18 cellular contexts compared by ENCODE assay signal in genomic region chr1:175841613-175842234, GRCh38.
DNase-seq lines count a peak whose midpoint lies in the region; ATAC-seq lines count a peak whose summit lies in the region.
"Had no signal": no experiment of that assay in that cellular context is flagged by ENCODE, and none has a peak within 500 bp of the region (broad histone marks: within the 10 kb centered on the region; RNA-seq: fewer than 3 reads in every experiment).

No MANE protein-coding gene starts in this region.

- H3K36me3 Mint-ChIP-seq in effector memory CD8-positive, alpha-beta T cell (ENCODE audit: insufficient read depth) = no peaks in the 10 kb centered on the region
- H3K36me3 Mint-ChIP-seq: CD8-positive, alpha-beta T cell had no signal

- ATAC-seq in GM21786 (IDR thresholded peaks at IDR 0.05; ENCODE audit: unreplicated experiment) (no peak), HG02870 (IDR thresholded peaks at IDR 0.05; ENCODE audit: unreplicated experiment) (no peak)
- no peak for ATAC-seq in effector memory CD8-positive, alpha-beta T cell (replicated peaks)
- ATAC-seq: CD8-positive, alpha-beta T cell; left lobe of liver had no signal

- no peaks in the 10 kb centered on the region for H3K9me3 Mint-ChIP-seq in effector memory CD8-positive, alpha-beta T cell
- H3K9me3 Mint-ChIP-seq: CD8-positive, alpha-beta T cell had no signal

- H3K27me3 Mint-ChIP-seq in effector memory CD8-positive, alpha-beta T cell = peaks cover 40 to 52% of the 10 kb centered on the region in 2 donors

- H3K27ac Mint-ChIP-seq in effector memory CD8-positive, alpha-beta T cell = no peak overlapping the region
- H3K27ac Mint-ChIP-seq: activated naive CD4-positive, alpha-beta T cell treated with anti-CD3 and anti-CD28 coated beads for 36 hours; CD8-positive, alpha-beta T cell had no signal

- no peak overlapping the region for H3K4me3 Mint-ChIP-seq in effector memory CD8-positive, alpha-beta T cell
- H3K4me3 Mint-ChIP-seq: activated naive CD4-positive, alpha-beta T cell treated with anti-CD3 and anti-CD28 coated beads for 36 hours; CD8-positive, alpha-beta T cell had no signal

- no peaks in the 10 kb centered on the region for H3K4me1 Mint-ChIP-seq in effector memory CD8-positive, alpha-beta T cell (ENCODE audit: low read depth in 2 of 2)

- DNase-seq in DMS53 (lab: John Stamatoyannopoulos, UW) (peak; percentile 77), NCI-H1694 (lab: John Stamatoyannopoulos, UW) (peak; percentile 92), NCI-H774 (lab: John Stamatoyannopoulos, UW) (peak; percentile 19), left kidney (ENCODE audit: low read depth, low spot score) (peak; percentile 77)
- no peak for DNase-seq in stimulated activated CD4-positive, alpha-beta T cell treated with anti-CD3 and anti-CD28 coated beads, Interleukin-2, amount 100 ng/mL, for 48 hours
- DNase-seq in effector memory CD8-positive, alpha-beta T cell = no peak
- DNase-seq: activated CD4-positive, alpha-beta T cell treated with anti-CD3 and anti-CD28 coated beads, Interleukin-2, amount 50 U/mL, for 4 hours; activated naive CD4-positive, alpha-beta T cell treated with anti-CD3 and anti-CD28 coated beads for 36 hours; CD8-positive, alpha-beta T cell; foreskin fibroblast; ovary; RPMI8226; stimulated activated CD4-positive, alpha-beta T cell treated with anti-CD3 and anti-CD28 coated beads, Interleukin-2, amount 100 ng/mL, for 24 hours; SW 1271; uterus had no signal

Comparison
In these comparisons a context has a peak if more than half of its experiments do, and no peak if none do; other contexts are left out.
1. DNase-seq: peak in DMS53 (single experiment), NCI-H1694 (single experiment), NCI-H774 (single experiment) and left kidney (single experiment); none in stimulated activated CD4-positive, alpha-beta T cell treated with anti-CD3 and anti-CD28 coated beads, Interleukin-2, amount 100 ng/mL, for 48 hours (0 of 2) and effector memory CD8-positive, alpha-beta T cell (0 of 3).